In the genomic region with DNA sequence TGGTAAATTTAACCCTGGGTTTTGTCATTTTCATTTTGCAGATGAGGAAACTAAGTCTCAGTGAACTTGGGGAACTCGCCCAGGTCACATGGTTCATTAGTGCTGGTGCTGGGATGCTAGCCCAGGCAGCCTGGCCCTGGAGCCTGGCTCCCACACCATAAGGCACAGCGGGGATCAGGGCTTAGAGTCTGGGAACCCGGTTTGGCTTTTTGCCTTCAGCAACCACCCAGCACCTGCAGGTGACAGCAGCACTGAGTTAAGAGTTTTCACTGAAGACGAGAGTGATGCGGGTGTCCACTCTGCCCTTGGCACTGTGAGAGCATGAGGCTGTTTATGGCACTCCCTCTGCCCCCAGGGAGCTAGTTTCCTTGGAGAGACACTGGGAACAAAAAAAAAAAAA, we compare ENCODE assay signal across 1 cellular context.
TF ChIP-seq lines count a peak whose summit lies in the region.

No MANE protein-coding gene starts in this region.

TF ChIP-seq in GM23338, 12 proteins besides CTCF, POLR2A, EP300 and RAD21 (continued from another document):
- TF ChIP-seq, protein P1, sequence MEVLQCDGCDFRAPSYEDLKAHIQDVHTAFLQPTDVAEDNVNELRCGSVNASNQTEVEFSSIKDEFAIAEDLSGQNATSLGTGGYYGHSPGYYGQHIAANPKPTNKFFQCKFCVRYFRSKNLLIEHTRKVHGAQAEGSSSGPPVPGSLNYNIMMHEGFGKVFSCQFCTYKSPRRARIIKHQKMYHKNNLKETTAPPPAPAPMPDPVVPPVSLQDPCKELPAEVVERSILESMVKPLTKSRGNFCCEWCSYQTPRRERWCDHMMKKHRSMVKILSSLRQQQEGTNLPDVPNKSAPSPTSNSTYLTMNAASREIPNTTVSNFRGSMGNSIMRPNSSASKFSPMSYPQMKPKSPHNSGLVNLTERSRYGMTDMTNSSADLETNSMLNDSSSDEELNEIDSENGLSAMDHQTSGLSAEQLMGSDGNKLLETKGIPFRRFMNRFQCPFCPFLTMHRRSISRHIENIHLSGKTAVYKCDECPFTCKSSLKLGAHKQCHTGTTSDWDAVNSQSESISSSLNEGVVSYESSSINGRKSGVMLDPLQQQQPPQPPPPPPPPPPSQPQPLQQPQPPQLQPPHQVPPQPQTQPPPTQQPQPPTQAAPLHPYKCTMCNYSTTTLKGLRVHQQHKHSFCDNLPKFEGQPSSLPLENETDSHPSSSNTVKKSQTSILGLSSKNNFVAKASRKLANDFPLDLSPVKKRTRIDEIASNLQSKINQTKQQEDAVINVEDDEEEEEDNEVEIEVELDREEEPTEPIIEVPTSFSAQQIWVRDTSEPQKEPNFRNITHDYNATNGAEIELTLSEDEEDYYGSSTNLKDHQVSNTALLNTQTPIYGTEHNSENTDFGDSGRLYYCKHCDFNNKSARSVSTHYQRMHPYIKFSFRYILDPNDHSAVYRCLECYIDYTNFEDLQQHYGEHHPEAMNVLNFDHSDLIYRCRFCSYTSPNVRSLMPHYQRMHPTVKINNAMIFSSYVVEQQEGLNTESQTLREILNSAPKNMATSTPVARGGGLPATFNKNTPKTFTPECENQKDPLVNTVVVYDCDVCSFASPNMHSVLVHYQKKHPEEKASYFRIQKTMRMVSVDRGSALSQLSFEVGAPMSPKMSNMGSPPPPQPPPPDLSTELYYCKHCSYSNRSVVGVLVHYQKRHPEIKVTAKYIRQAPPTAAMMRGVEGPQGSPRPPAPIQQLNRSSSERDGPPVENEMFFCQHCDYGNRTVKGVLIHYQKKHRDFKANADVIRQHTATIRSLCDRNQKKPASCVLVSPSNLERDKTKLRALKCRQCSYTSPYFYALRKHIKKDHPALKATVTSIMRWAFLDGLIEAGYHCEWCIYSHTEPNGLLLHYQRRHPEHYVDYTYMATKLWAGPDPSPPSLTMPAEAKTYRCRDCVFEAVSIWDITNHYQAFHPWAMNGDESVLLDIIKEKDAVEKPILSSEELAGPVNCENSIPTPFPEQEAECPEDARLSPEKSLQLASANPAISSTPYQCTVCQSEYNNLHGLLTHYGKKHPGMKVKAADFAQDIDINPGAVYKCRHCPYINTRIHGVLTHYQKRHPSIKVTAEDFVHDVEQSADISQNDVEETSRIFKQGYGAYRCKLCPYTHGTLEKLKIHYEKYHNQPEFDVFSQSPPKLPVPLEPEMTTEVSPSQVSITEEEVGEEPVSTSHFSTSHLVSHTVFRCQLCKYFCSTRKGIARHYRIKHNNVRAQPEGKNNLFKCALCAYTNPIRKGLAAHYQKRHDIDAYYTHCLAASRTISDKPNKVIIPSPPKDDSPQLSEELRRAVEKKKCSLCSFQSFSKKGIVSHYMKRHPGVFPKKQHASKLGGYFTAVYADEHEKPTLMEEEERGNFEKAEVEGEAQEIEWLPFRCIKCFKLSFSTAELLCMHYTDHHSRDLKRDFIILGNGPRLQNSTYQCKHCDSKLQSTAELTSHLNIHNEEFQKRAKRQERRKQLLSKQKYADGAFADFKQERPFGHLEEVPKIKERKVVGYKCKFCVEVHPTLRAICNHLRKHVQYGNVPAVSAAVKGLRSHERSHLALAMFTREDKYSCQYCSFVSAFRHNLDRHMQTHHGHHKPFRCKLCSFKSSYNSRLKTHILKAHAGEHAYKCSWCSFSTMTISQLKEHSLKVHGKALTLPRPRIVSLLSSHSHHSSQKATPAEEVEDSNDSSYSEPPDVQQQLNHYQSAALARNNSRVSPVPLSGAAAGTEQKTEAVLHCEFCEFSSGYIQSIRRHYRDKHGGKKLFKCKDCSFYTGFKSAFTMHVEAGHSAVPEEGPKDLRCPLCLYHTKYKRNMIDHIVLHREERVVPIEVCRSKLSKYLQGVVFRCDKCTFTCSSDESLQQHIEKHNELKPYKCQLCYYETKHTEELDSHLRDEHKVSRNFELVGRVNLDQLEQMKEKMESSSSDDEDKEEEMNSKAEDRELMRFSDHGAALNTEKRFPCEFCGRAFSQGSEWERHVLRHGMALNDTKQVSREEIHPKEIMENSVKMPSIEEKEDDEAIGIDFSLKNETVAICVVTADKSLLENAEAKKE (CRISPR knock-in tag; IDR thresholded peaks at IDR 0.05), result no peak
- TF ChIP-seq, protein P2, sequence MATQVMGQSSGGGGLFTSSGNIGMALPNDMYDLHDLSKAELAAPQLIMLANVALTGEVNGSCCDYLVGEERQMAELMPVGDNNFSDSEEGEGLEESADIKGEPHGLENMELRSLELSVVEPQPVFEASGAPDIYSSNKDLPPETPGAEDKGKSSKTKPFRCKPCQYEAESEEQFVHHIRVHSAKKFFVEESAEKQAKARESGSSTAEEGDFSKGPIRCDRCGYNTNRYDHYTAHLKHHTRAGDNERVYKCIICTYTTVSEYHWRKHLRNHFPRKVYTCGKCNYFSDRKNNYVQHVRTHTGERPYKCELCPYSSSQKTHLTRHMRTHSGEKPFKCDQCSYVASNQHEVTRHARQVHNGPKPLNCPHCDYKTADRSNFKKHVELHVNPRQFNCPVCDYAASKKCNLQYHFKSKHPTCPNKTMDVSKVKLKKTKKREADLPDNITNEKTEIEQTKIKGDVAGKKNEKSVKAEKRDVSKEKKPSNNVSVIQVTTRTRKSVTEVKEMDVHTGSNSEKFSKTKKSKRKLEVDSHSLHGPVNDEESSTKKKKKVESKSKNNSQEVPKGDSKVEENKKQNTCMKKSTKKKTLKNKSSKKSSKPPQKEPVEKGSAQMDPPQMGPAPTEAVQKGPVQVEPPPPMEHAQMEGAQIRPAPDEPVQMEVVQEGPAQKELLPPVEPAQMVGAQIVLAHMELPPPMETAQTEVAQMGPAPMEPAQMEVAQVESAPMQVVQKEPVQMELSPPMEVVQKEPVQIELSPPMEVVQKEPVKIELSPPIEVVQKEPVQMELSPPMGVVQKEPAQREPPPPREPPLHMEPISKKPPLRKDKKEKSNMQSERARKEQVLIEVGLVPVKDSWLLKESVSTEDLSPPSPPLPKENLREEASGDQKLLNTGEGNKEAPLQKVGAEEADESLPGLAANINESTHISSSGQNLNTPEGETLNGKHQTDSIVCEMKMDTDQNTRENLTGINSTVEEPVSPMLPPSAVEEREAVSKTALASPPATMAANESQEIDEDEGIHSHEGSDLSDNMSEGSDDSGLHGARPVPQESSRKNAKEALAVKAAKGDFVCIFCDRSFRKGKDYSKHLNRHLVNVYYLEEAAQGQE (IDR thresholded peaks at IDR 0.05; ENCODE audit: unreplicated experiment), result no peak
- TF ChIP-seq ZNF114 (CRISPR knock-in tag; IDR thresholded peaks at IDR 0.05) (no peak), POLR2AphosphoS5 (IDR thresholded peaks at IDR 0.05; ENCODE audit: low read depth) (no peak), JUNB (IDR thresholded peaks at IDR 0.05; ENCODE audit: unreplicated experiment) (no peak)
